Comparison of ENCODE assay signal across 30 cellular contexts in the genomic region with DNA sequence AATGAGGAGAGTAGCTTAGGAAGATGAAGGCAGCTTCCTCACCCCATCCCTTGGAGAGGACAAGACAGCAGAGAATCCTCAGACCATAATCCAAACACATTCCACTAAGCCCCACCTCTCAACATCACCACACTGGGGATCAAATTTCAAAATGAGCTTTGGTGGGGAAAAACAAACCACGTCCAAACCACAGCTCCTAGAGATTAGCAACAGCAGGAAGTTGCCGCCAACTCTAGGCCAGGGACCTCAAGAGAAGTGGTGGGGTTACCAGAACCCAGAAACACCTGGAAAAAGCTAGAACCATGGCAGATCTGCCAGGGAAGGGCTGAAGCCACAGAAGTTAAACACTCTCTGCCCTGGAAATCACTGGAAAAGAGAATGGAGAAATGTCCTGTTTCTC.
"Had no signal": no experiment of that assay in that cellular context is flagged by ENCODE, and none has a peak within 500 bp of the region (broad histone marks: within the 10 kb centered on the region; RNA-seq: fewer than 3 reads in every experiment).

No MANE protein-coding gene starts in this region.

- H3K4me3 ChIP-seq: ovary, skin epidermis, testis, transverse colon had no signal

- ATAC-seq: esophagus mucosa; left colon; naive thymus-derived CD4-positive, alpha-beta T cell; sciatic nerve; stimulated activated naive CD8-positive, alpha-beta T cell treated with anti-CD3 and anti-CD28 coated beads, Interleukin-15, Interleukin-2, amounts not matched to agents 100 U/mL and 50 U/mL, for 24 hours had no signal

- H3K36me3 Mint-ChIP-seq: immature natural killer cell; naive thymus-derived CD4-positive, alpha-beta T cell had no signal

- H3K27me3 ChIP-seq: brain microvascular endothelial cell, ovary, testis, transverse colon had no signal

- H3K27me3 Mint-ChIP-seq: activated CD4-positive, alpha-beta memory T cell treated with anti-CD3 and anti-CD28 coated beads, Interleukin-2, amount 10 ng/mL, durations not matched to agents 7 days and 5 days; activated CD4-positive, alpha-beta T cell treated with anti-CD3 and anti-CD28 coated beads, Interleukin-2, amount 10 ng/mL, durations not matched to agents 7 days and 5 days; activated T-cell treated with anti-CD3 and anti-CD28 coated beads, Interleukin-2, amount 50 U/mL, for 24 hours; dendritic cell treated with granulocyte-macrophage colony-stimulating factor and Interleukin-4, amounts not matched to agents 40 ng/mL and 50 ng/mL, for 4 days had no signal

- H3K4me1 Mint-ChIP-seq: activated CD4-positive, alpha-beta memory T cell treated with anti-CD3 and anti-CD28 coated beads, Interleukin-2, amount 10 ng/mL, durations not matched to agents 7 days and 5 days; immature natural killer cell had no signal

- H3K4me1 ChIP-seq: testis, transverse colon had no signal

- H3K4me3 Mint-ChIP-seq: activated CD4-positive, alpha-beta memory T cell treated with anti-CD3 and anti-CD28 coated beads, Interleukin-2, amount 10 ng/mL, durations not matched to agents 7 days and 5 days; activated CD4-positive, alpha-beta T cell treated with anti-CD3 and anti-CD28 coated beads, Interleukin-2, amount 10 ng/mL, durations not matched to agents 7 days and 5 days; activated T-cell treated with anti-CD3 and anti-CD28 coated beads, Interleukin-2, amount 50 U/mL, for 24 hours; dendritic cell treated with granulocyte-macrophage colony-stimulating factor and Interleukin-4, amounts not matched to agents 40 ng/mL and 50 ng/mL, for 4 days; endodermal cell; immature natural killer cell; naive thymus-derived CD4-positive, alpha-beta T cell had no signal

- H3K27ac Mint-ChIP-seq: activated CD4-positive, alpha-beta memory T cell treated with anti-CD3 and anti-CD28 coated beads, Interleukin-2, amount 10 ng/mL, durations not matched to agents 7 days and 5 days; activated CD4-positive, alpha-beta T cell treated with anti-CD3 and anti-CD28 coated beads, Interleukin-2, amount 10 ng/mL, durations not matched to agents 7 days and 5 days; activated T-cell treated with anti-CD3 and anti-CD28 coated beads, Interleukin-2, amount 50 U/mL, for 24 hours; dendritic cell treated with granulocyte-macrophage colony-stimulating factor and Interleukin-4, amounts not matched to agents 40 ng/mL and 50 ng/mL, for 4 days; endodermal cell; immature natural killer cell; naive thymus-derived CD4-positive, alpha-beta T cell; progenitor cell of endocrine pancreas had no signal

- H3K36me3 ChIP-seq: brain microvascular endothelial cell, ovary, transverse colon had no signal

- H3K27ac ChIP-seq: brain microvascular endothelial cell, ovary, skin epidermis, testis, transverse colon had no signal

- H3K9me3 Mint-ChIP-seq: activated CD4-positive, alpha-beta memory T cell treated with anti-CD3 and anti-CD28 coated beads, Interleukin-2, amount 10 ng/mL, durations not matched to agents 7 days and 5 days; activated CD4-positive, alpha-beta T cell treated with anti-CD3 and anti-CD28 coated beads, Interleukin-2, amount 10 ng/mL, durations not matched to agents 7 days and 5 days; endodermal cell; immature natural killer cell had no signal

- DNase-seq: activated CD4-positive, alpha-beta memory T cell treated with anti-CD3 and anti-CD28 coated beads, Interleukin-2, amount 10 ng/mL, durations not matched to agents 7 days and 5 days; activated CD4-positive, alpha-beta T cell treated with anti-CD3 and anti-CD28 coated beads for 1 hour; activated CD4-positive, alpha-beta T cell treated with anti-CD3 and anti-CD28 coated beads, Interleukin-2, amount 10 ng/mL, durations not matched to agents 7 days and 5 days; activated CD8-positive, alpha-beta memory T cell treated with anti-CD3 and anti-CD28 coated beads, Interleukin-2, amount 50 U/mL, for 48 hours; activated gamma-delta T cell; activated naive CD4-positive, alpha-beta T cell treated with anti-CD3 and anti-CD28 coated beads, Interleukin-2, amount 50 U/mL, for 16 hours; activated T-cell treated with anti-CD3 and anti-CD28 coated beads, Interleukin-2, amount 50 U/mL, for 24 hours; amniotic stem cell; brain microvascular endothelial cell; caudate nucleus; endodermal cell; foreskin fibroblast; head of caudate nucleus; hypothalamus; immature natural killer cell; kidney; left colon; midbrain; naive thymus-derived CD4-positive, alpha-beta T cell; ovary; stimulated activated CD4-positive, alpha-beta T cell treated with anti-CD3 and anti-CD28 coated beads, Interleukin-12 subunit alpha, Interleukin-12 subunit beta, amount 100 ng/mL, for 4 hours; stimulated activated CD4-positive, alpha-beta T cell treated with anti-CD3 and anti-CD28 coated beads, Interleukin-4, amount 100 ng/mL, for 1 hour; stimulated activated naive CD8-positive, alpha-beta T cell treated with anti-CD3 and anti-CD28 coated beads, Interleukin-15, Interleukin-2, amounts not matched to agents 100 U/mL and 50 U/mL, for 24 hours; testis; transverse colon had no signal

- H3K9me3 ChIP-seq: ovary, testis, transverse colon had no signal
